ENCODE assay signal across 34 cellular contexts in genomic region chr12:95435355-95435754, GRCh38.
"Had no signal": no experiment of that assay in that cellular context is flagged by ENCODE, and none has a peak within 500 bp of the region (broad histone marks: within the 10 kb centered on the region; RNA-seq: fewer than 3 reads in every experiment).

No MANE protein-coding gene starts in this region.

- FAIRE-seq: astrocyte, bronchial epithelial cell had no signal

- DNase-seq: activated effector memory CD4-positive, alpha-beta T cell treated with anti-CD3 and anti-CD28 coated beads, Interleukin-2, amount 50 U/mL, for 16 hours; activated effector memory CD4-positive, alpha-beta T cell treated with Interleukin-2 at 50 U/mL for 16 hours; activated gamma-delta T cell; activated gamma-delta T cell treated with Interleukin-2 at 50 U/mL for 16 hours; activated naive CD4-positive, alpha-beta T cell; activated naive CD4-positive, alpha-beta T cell treated with anti-CD3 and anti-CD28 coated beads for 36 hours; activated naive CD4-positive, alpha-beta T cell treated with anti-CD3 and anti-CD28 coated beads, Interleukin-2, amount 10 ng/mL, durations not matched to agents 7 days and 5 days; activated naive CD4-positive, alpha-beta T cell treated with anti-CD3 and anti-CD28 coated beads, Interleukin-2, amount 50 U/mL, for 16 hours; activated naive CD4-positive, alpha-beta T cell treated with Interleukin-2 at 50 U/mL for 16 hours; activated naive CD8-positive, alpha-beta T cell treated with anti-CD3 and anti-CD28 coated beads for 36 hours; activated naive CD8-positive, alpha-beta T cell treated with anti-CD3 and anti-CD28 coated beads, Interleukin-2, amount 10 ng/mL, durations not matched to agents 7 days and 5 days; activated naive CD8-positive, alpha-beta T cell treated with anti-CD3 and anti-CD28 coated beads, Interleukin-2, amount 50 U/mL, for 24 hours; activated T-cell treated with anti-CD3 and anti-CD28 coated beads, Interleukin-2, amount 50 U/mL, for 1 hour; activated T-cell treated with anti-CD3 and anti-CD28 coated beads, Interleukin-2, amount 50 U/mL, for 24 hours; activated T-cell treated with anti-CD3 and anti-CD28 coated beads, Interleukin-2, amount 50 U/mL, for 4 hours; activated T-cell treated with anti-CD3 and anti-CD28 coated beads, Interleukin-2, amount 50 U/mL, for 48 hours; activated T-cell treated with anti-CD3 and anti-CD28 coated beads, Interleukin-2, amount 50 U/mL, for 72 hours; adrenal gland; amniotic stem cell; amygdala; anterior cingulate cortex; aorta; body of pancreas; brain microvascular endothelial cell; caudate nucleus; central memory CD4-positive, alpha-beta T cell; cerebellar nuclear complex had no signal

- H3K9me3 ChIP-seq: adrenal gland, ascending aorta, body of pancreas, breast epithelium had no signal

- H3K4me1 ChIP-seq: adrenal gland, ascending aorta, body of pancreas, breast epithelium had no signal

- H3K27me3 ChIP-seq: adrenal gland, ascending aorta, body of pancreas, brain microvascular endothelial cell, breast epithelium, cardiac muscle cell had no signal

- H3K36me3 ChIP-seq: adrenal gland, ascending aorta, brain microvascular endothelial cell, breast epithelium, cardiac muscle cell had no signal

- H3K27ac ChIP-seq: adrenal gland, ascending aorta, body of pancreas, brain microvascular endothelial cell, breast epithelium, cardiac muscle cell had no signal

- ATAC-seq: activated naive CD4-positive, alpha-beta T cell treated with anti-CD3 and anti-CD28 coated beads, Interleukin-2, amount 50 U/mL, for 72 hours; activated naive CD8-positive, alpha-beta T cell treated with anti-CD3 and anti-CD28 coated beads, Interleukin-2, amount 50 U/mL, for 24 hours; activated T-cell treated with anti-CD3 and anti-CD28 coated beads, Interleukin-2, amount 50 U/mL, for 4 hours; activated T-cell treated with anti-CD3 and anti-CD28 coated beads, Interleukin-2, amount 50 U/mL, for 72 hours; activated T-helper 17 cell treated with anti-CD3 and anti-CD28 coated beads, Interleukin-2, amount 50 U/mL, for 72 hours; body of pancreas had no signal

- H3K4me3 ChIP-seq: adrenal gland, ascending aorta, body of pancreas, breast epithelium, cardiac muscle cell had no signal
